22 cellular contexts compared by ENCODE assay signal in genomic region chr11:45511566-45511965, GRCh38.
DNase-seq lines count a peak whose midpoint lies in the region; ATAC-seq lines count a peak whose summit lies in the region.
"Had no signal": no experiment of that assay in that cellular context is flagged by ENCODE, and none has a peak within 500 bp of the region (broad histone marks: within the 10 kb centered on the region; RNA-seq: fewer than 3 reads in every experiment).

No MANE protein-coding gene starts in this region.

- no peaks in the 10 kb centered on the region for H3K9me3 ChIP-seq in T-helper 17 cell (ENCODE audit: control insufficient read depth, low read length, poor library complexity, severe bottlenecking)
- H3K9me3 ChIP-seq: BLaER1 had no signal

- H3K4me1 Mint-ChIP-seq in T-helper 17 cell: peaks cover 2% of the 10 kb centered on the region
- H3K4me1 Mint-ChIP-seq: CD4-positive, CD25-positive, alpha-beta regulatory T cell; IgD-negative memory B cell had no signal

- no peak overlapping the region for H3K27ac Mint-ChIP-seq in T-helper 17 cell
- H3K27ac Mint-ChIP-seq: CD4-positive, CD25-positive, alpha-beta regulatory T cell; IgD-negative memory B cell had no signal

- no peak for ATAC-seq in T-helper 17 cell
- ATAC-seq: GM12878 had no signal

- no peak overlapping the region for H3K27ac ChIP-seq in substantia nigra (ENCODE audit: low read depth, low read length, poor library complexity, severe bottlenecking)
- H3K27ac ChIP-seq: BLaER1, HL-60, SK-N-MC had no signal

- H3K27me3 Mint-ChIP-seq in T-helper 17 cell: peaks cover 35% of the 10 kb centered on the region
- H3K27me3 Mint-ChIP-seq: CD4-positive, CD25-positive, alpha-beta regulatory T cell; IgD-negative memory B cell had no signal

- DNase-seq in NCI-H82 (lab: John Stamatoyannopoulos, UW) (peak; percentile 62), NCI-H82 treated with DMSO at 0.1 percent for 48 hours (lab: John Stamatoyannopoulos, UW; ENCODE audit: unreplicated experiment) (no peak), NCI-H2171 (lab: John Stamatoyannopoulos, UW) (peak; percentile 55), NCI-H69 (lab: John Stamatoyannopoulos, UW) (peak; percentile 86), left kidney (ENCODE audit: low read depth, low spot score) (peak; percentile 42), T-helper 17 cell (no peak), NCI-H748 (lab: John Stamatoyannopoulos, UW; ENCODE audit: unreplicated experiment) (no peak), substantia nigra (lab: John Stamatoyannopoulos, UW) (no peak)
- DNase-seq: CD4-positive, CD25-positive, alpha-beta regulatory T cell; DMS79; EL; GDM1; NCI-H1092 treated with DMSO at 0.1 percent for 48 hours; NCI-H1436 treated with DMSO at 0.1 percent for 48 hours; NCI-H2029; NCI-H526 treated with DMSO at 0.1 percent for 48 hours; SIG-M5 had no signal

- peaks cover 5% of the 10 kb centered on the region for H3K36me3 Mint-ChIP-seq in T-helper 17 cell (ENCODE audit: low read depth)
- H3K36me3 Mint-ChIP-seq: CD4-positive, CD25-positive, alpha-beta regulatory T cell; IgD-negative memory B cell had no signal

- H3K4me3 Mint-ChIP-seq in T-helper 17 cell: no peak overlapping the region
- H3K4me3 Mint-ChIP-seq: CD4-positive, CD25-positive, alpha-beta regulatory T cell had no signal

Comparison
In these comparisons a context has a peak if more than half of its experiments do, and no peak if none do; other contexts are left out.
1. DNase-seq: peak in NCI-H82 (single experiment), NCI-H2171 (single experiment), NCI-H69 (single experiment) and left kidney (single experiment); none in NCI-H82 treated with DMSO at 0.1 percent for 48 hours (single experiment), T-helper 17 cell (0 of 3), NCI-H748 (single experiment) and substantia nigra (0 of 49).